Comparison of ENCODE assay signal across 21 cellular contexts in genomic region chr12:55664826-55665225, GRCh38. TPM values are rescaled to one million over a fixed set of nuclear protein-coding genes. Genes with fewer than 3 reads are reported as not detected.
DNase-seq lines count a peak whose midpoint lies in the region; ATAC-seq and TF ChIP-seq lines count a peak whose summit lies in the region.
"Had no signal": no experiment of that assay in that cellular context is flagged by ENCODE, and none has a peak within 500 bp of the region (broad histone marks: within the 10 kb centered on the region; RNA-seq: fewer than 3 reads in every experiment).

No MANE protein-coding gene starts in this region.

- no peaks in the 10 kb centered on the region for H3K36me3 ChIP-seq in WERI-Rb-1
- H3K36me3 ChIP-seq in CD8-positive, alpha-beta T cell (ENCODE audit: insufficient read depth, low read length) = no peaks in the 10 kb centered on the region
- H3K36me3 ChIP-seq: BLaER1 treated with 17β-estradiol and CSF1 and Interleukin-3, amounts not matched to agents 10 nM and 100 nM had no signal

- no peaks in the 10 kb centered on the region for H3K9me3 Mint-ChIP-seq in CD8-positive, alpha-beta T cell
- H3K9me3 Mint-ChIP-seq: CD8-positive, alpha-beta memory T cell had no signal

- no peak overlapping the region for H3K4me3 ChIP-seq in WERI-Rb-1 (ENCODE audit: low read depth, low read length)
- H3K4me3 ChIP-seq in CD8-positive, alpha-beta T cell (ENCODE audit: low read depth, low read length) = no peak overlapping the region
- H3K4me3 ChIP-seq: BLaER1 treated with 17β-estradiol and CSF1 and Interleukin-3, amounts not matched to agents 10 nM and 100 nM; GM12878 had no signal

- no peak overlapping the region for H3K27ac Mint-ChIP-seq in CD8-positive, alpha-beta T cell
- H3K27ac Mint-ChIP-seq: B cell had no signal

- peaks cover 5% of the 10 kb centered on the region for H3K27me3 Mint-ChIP-seq in CD8-positive, alpha-beta T cell (ENCODE audit: low read depth)

- H3K4me1 Mint-ChIP-seq in CD8-positive, alpha-beta T cell (ENCODE audit: low read depth) = no peaks in the 10 kb centered on the region
- H3K4me1 Mint-ChIP-seq: B cell; CD8-positive, alpha-beta memory T cell had no signal

- DNase-seq in cardiac septum (ENCODE audit: low spot score) (peak; percentile 19), left ventricle myocardium superior (no peak), left lobe of liver (ENCODE audit: low spot score) (peak; percentile 21), posterior vena cava (ENCODE audit: low spot score) (peak; percentile 61), WERI-Rb-1 (no peak), A172 (ENCODE audit: low spot score) (no peak)
- DNase-seq in CD8-positive, alpha-beta T cell = no peak
- DNase-seq: CD8-positive, alpha-beta memory T cell; COR-L47; DMS 273 treated with DMSO at 0.1 percent for 48 hours; DMS53; DND-41; EL; HCEC 1CT; IMR-90 had no signal

- intact Hi-C loops in cardiac septum (cut with DNase I) (no loop called here), left ventricle myocardium superior (cut with micrococcal nuclease) (no loop called here), posterior vena cava (cut with DNase I) (no loop called here)
- intact Hi-C loops in CD8-positive, alpha-beta T cell (cut with DNase I, micrococcal nuclease) = no loop called here

- no peaks in the 10 kb centered on the region for H3K4me1 ChIP-seq in CD8-positive, alpha-beta T cell (ENCODE audit: insufficient read depth, low read length)

- no peak overlapping the region for H3K27ac ChIP-seq in WERI-Rb-1
- no peak overlapping the region for H3K27ac ChIP-seq in CD8-positive, alpha-beta T cell (ENCODE audit: low read depth, low read length)
- H3K27ac ChIP-seq: 22Rv1; BLaER1 treated with 17β-estradiol and CSF1 and Interleukin-3, amounts not matched to agents 10 nM and 100 nM had no signal

- no peak for ATAC-seq in left ventricle myocardium superior
- ATAC-seq in left lobe of liver = no peak
- ATAC-seq in GM21786 (IDR thresholded peaks at IDR 0.05; ENCODE audit: unreplicated experiment) = no peak
- no peak for ATAC-seq in CD8-positive, alpha-beta T cell
- ATAC-seq: GM12878 had no signal

- POLR2A ChIA-PET in CD8-positive, alpha-beta T cell (lab: Charles Lee) = no interaction called here

- H3K36me3 Mint-ChIP-seq in CD8-positive, alpha-beta T cell = no peaks in the 10 kb centered on the region
- H3K36me3 Mint-ChIP-seq: CD8-positive, alpha-beta memory T cell had no signal

- no peak overlapping the region for H3K4me3 Mint-ChIP-seq in CD8-positive, alpha-beta T cell
- H3K4me3 Mint-ChIP-seq: B cell; CD8-positive, alpha-beta memory T cell had no signal

- H3K9me3 ChIP-seq in WERI-Rb-1 (ENCODE audit: severe bottlenecking) = no peaks in the 10 kb centered on the region
- H3K9me3 ChIP-seq in CD8-positive, alpha-beta T cell (ENCODE audit: low read length) = no peaks in the 10 kb centered on the region
- H3K9me3 ChIP-seq: BLaER1 treated with 17β-estradiol and CSF1 and Interleukin-3, amounts not matched to agents 10 nM and 100 nM had no signal

- TF ChIP-seq CTCF in WERI-Rb-1 (IDR thresholded peaks at IDR 0.05; ENCODE audit: low read depth, low read length) = no peak
- no peak for TF ChIP-seq CTCF in CD8-positive, alpha-beta T cell (IDR thresholded peaks at IDR 0.05)

- H3K27me3 ChIP-seq in WERI-Rb-1 (ENCODE audit: insufficient read depth, low read depth, severe bottlenecking) = no peaks in the 10 kb centered on the region
- H3K27me3 ChIP-seq in CD8-positive, alpha-beta T cell (ENCODE audit: insufficient read depth, low read length) = no peaks in the 10 kb centered on the region
- H3K27me3 ChIP-seq: BLaER1 treated with 17β-estradiol and CSF1 and Interleukin-3, amounts not matched to agents 10 nM and 100 nM had no signal

- CTCF ChIA-PET in CD8-positive, alpha-beta T cell (lab: Charles Lee) = interaction anchor here (2.8 kb wide), 1 partner anchor 8 kb away, joined by 11 read pairs; no protein-coding TSS in a partner anchor

RNA-seq across cellular contexts. Expression of gene OR10P1, which starts 28.1 kb away (rescaled TPM):
- total RNA-seq in cardiac septum (not detected), left ventricle myocardium superior (not detected), left lobe of liver (not detected), posterior vena cava (not detected)
- total RNA-seq in CD8-positive, alpha-beta T cell = not detected
- total RNA-seq in A172 (2014; rRNA removed; shearing (Covaris generic)) = not detected in 2 replicates
- total RNA-seq: B cell; CD8-positive, alpha-beta memory T cell; G401; GM12878; IMR-90 had no signal

RNA-seq across cellular contexts. Expression of gene ITGA7, which starts 42.9 kb away (rescaled TPM):
- total RNA-seq in cardiac septum (806 TPM), left ventricle myocardium superior (488 TPM), left lobe of liver (16.9 TPM), posterior vena cava (100 to 1,000 TPM; 497 to 570 TPM)
- 1 to 10 TPM; 1.0 to 1.1 TPM for total RNA-seq in CD8-positive, alpha-beta T cell
- total RNA-seq in A172 (2014; rRNA removed; shearing (Covaris generic)) = 7.8 and 10.7 TPM in 2 replicates

RNA-seq across cellular contexts. Expression of gene BLOC1S1, which starts 51.0 kb away (rescaled TPM):
- 97.7 TPM for total RNA-seq in cardiac septum
- total RNA-seq in left ventricle myocardium superior = 124 TPM
- 97.2 TPM for total RNA-seq in left lobe of liver
- 100 to 1,000 TPM; 115 to 118 TPM for total RNA-seq in posterior vena cava
- 10 to 100 TPM; 29.4 to 29.6 TPM for total RNA-seq in CD8-positive, alpha-beta T cell
- total RNA-seq in A172 (2014; rRNA removed; shearing (Covaris generic)) = 96.1 and 135 TPM in 2 replicates

RNA-seq across cellular contexts. Expression of gene RDH5, which starts 55.4 kb away (rescaled TPM):
- total RNA-seq in cardiac septum = 26.3 TPM
- total RNA-seq in left ventricle myocardium superior = 13.5 TPM
- total RNA-seq in left lobe of liver = 60.0 TPM
- total RNA-seq in posterior vena cava = 10 to 100 TPM; 19.2 to 39.7 TPM
- 1 to 10 TPM; 5.5 to 7.8 TPM for total RNA-seq in CD8-positive, alpha-beta T cell
- total RNA-seq in A172 (2014; rRNA removed; shearing (Covaris generic)) = 2.7 and 7.5 TPM in 2 replicates

Comparison
In these comparisons a context has a peak if more than half of its experiments do, and no peak if none do; other contexts are left out.
1. DNase-seq: peak in cardiac septum (single experiment), left lobe of liver (single experiment) and posterior vena cava (single experiment); none in left ventricle myocardium superior (single experiment), WERI-Rb-1 (single experiment), CD8-positive, alpha-beta T cell (0 of 7) and A172 (single experiment).
2. RNA of gene ITGA7, which starts 42.9 kb away (total RNA-seq): 806 TPM in cardiac septum (single experiment), 497 to 570 TPM in posterior vena cava and 488 TPM in left ventricle myocardium superior (single experiment); 16.9 TPM in left lobe of liver (single experiment), 7.8 to 10.7 TPM in A172 and 1.0 to 1.1 TPM in CD8-positive, alpha-beta T cell; every median in the first group is over 10 times any median in the second.